Comparison of ENCODE assay signal across 13 cellular contexts in genomic region chr3:72628065-72628464, GRCh38.
DNase-seq lines count a peak whose midpoint lies in the region; ATAC-seq and TF ChIP-seq lines count a peak whose summit lies in the region.
"Had no signal": no experiment of that assay in that cellular context is flagged by ENCODE, and none has a peak within 500 bp of the region (broad histone marks: within the 10 kb centered on the region; RNA-seq: fewer than 3 reads in every experiment).

No MANE protein-coding gene starts in this region.

- no peak for TF ChIP-seq CTCF in LNCaP clone FGC (IDR thresholded peaks at IDR 0.05; ENCODE audit: control insufficient read depth, extremely low read depth, insufficient read depth)

- no peak overlapping the region for H3K4me3 ChIP-seq in LNCaP clone FGC (ENCODE audit: low read depth, low read length)
- H3K4me3 ChIP-seq: adrenal gland, right lobe of liver had no signal

- intact Hi-C loops in activated T-helper 2 cell treated with anti-CD3 and anti-CD28 coated beads, Interferon-gamma antibody, Interleukin-2, Interleukin-4, amounts not matched to agents 10 μg/mL and 5 μg/mL and 100 μg/mL, durations not matched to agents 14 hours and 24 hours and 36 hours (cut with micrococcal nuclease) = loop anchor here (5.0 to 10.0 kb wide), 3 partner anchors 194 to 903 kb away; partner anchors contain the start of gene EIF4E3
- intact Hi-C loops in sciatic nerve (cut with DNase I) = no loop called here

- H3K4me1 Mint-ChIP-seq in activated T-helper 2 cell treated with anti-CD3 and anti-CD28 coated beads, Interferon-gamma antibody, Interleukin-2, Interleukin-4, amounts not matched to agents 10 μg/mL and 5 μg/mL and 100 μg/mL, durations not matched to agents 14 hours and 24 hours and 36 hours (ENCODE audit: low read depth) = peaks cover 50% of the 10 kb centered on the region

- DNase-seq in DMS153 (lab: John Stamatoyannopoulos, UW) (peak; percentile 2), DMS153 treated with DMSO at 0.1 percent for 48 hours (lab: John Stamatoyannopoulos, UW; ENCODE audit: unreplicated experiment) (no peak), LNCaP clone FGC (ENCODE audit: low read depth) (peak; percentile 78), mucosa of gallbladder (ENCODE audit: low spot score) (peak; percentile 38), sciatic nerve (ENCODE audit: low spot score) (no peak)
- DNase-seq in activated T-helper 2 cell treated with anti-CD3 and anti-CD28 coated beads, Interferon-gamma antibody, Interleukin-2, Interleukin-4, amounts not matched to agents 10 μg/mL and 5 μg/mL and 100 μg/mL, durations not matched to agents 14 hours and 24 hours and 36 hours (ENCODE audit: low spot score) = no peak
- DNase-seq in central memory CD4-positive, alpha-beta T cell = no peak
- DNase-seq: activated CD8-positive, alpha-beta memory T cell treated with anti-CD3 and anti-CD28 coated beads for 24 hours; adrenal gland; cortex of kidney; NCI-H1436; right lobe of liver had no signal

- ATAC-seq in sciatic nerve (no peak), GM18519 (IDR thresholded peaks at IDR 0.05; ENCODE audit: low FRiP score, unreplicated experiment) (no peak)
- ATAC-seq: right lobe of liver had no signal

- no peaks in the 10 kb centered on the region for H3K27me3 Mint-ChIP-seq in activated T-helper 2 cell treated with anti-CD3 and anti-CD28 coated beads, Interferon-gamma antibody, Interleukin-2, Interleukin-4, amounts not matched to agents 10 μg/mL and 5 μg/mL and 100 μg/mL, durations not matched to agents 14 hours and 24 hours and 36 hours (ENCODE audit: low read depth)

- peaks cover 12% of the 10 kb centered on the region for H3K9me3 Mint-ChIP-seq in activated T-helper 2 cell treated with anti-CD3 and anti-CD28 coated beads, Interferon-gamma antibody, Interleukin-2, Interleukin-4, amounts not matched to agents 10 μg/mL and 5 μg/mL and 100 μg/mL, durations not matched to agents 14 hours and 24 hours and 36 hours

- peaks cover 9% of the 10 kb centered on the region for H3K36me3 Mint-ChIP-seq in activated T-helper 2 cell treated with anti-CD3 and anti-CD28 coated beads, Interferon-gamma antibody, Interleukin-2, Interleukin-4, amounts not matched to agents 10 μg/mL and 5 μg/mL and 100 μg/mL, durations not matched to agents 14 hours and 24 hours and 36 hours (ENCODE audit: low read depth)

- no peak overlapping the region for H3K4me3 Mint-ChIP-seq in activated T-helper 2 cell treated with anti-CD3 and anti-CD28 coated beads, Interferon-gamma antibody, Interleukin-2, Interleukin-4, amounts not matched to agents 10 μg/mL and 5 μg/mL and 100 μg/mL, durations not matched to agents 14 hours and 24 hours and 36 hours (ENCODE audit: low read depth)

- H3K27ac Mint-ChIP-seq in activated T-helper 2 cell treated with anti-CD3 and anti-CD28 coated beads, Interferon-gamma antibody, Interleukin-2, Interleukin-4, amounts not matched to agents 10 μg/mL and 5 μg/mL and 100 μg/mL, durations not matched to agents 14 hours and 24 hours and 36 hours = peak overlapping the region; percentile 86

Comparison
In these comparisons a context has a peak if more than half of its experiments do, and no peak if none do; other contexts are left out.
1. DNase-seq: peak in DMS153 (single experiment), LNCaP clone FGC (single experiment) and mucosa of gallbladder (single experiment); none in DMS153 treated with DMSO at 0.1 percent for 48 hours (single experiment), activated T-helper 2 cell treated with anti-CD3 and anti-CD28 coated beads, Interferon-gamma antibody, Interleukin-2, Interleukin-4, amounts not matched to agents 10 μg/mL and 5 μg/mL and 100 μg/mL, durations not matched to agents 14 hours and 24 hours and 36 hours (single experiment), central memory CD4-positive, alpha-beta T cell (single experiment) and sciatic nerve (single experiment).